ENCODE assay signal across 9 cellular contexts in genomic region chr4:39706334-39706733, GRCh38. TPM values are rescaled to one million over a fixed set of nuclear protein-coding genes. Genes with fewer than 3 reads are reported as not detected.
A peak's percentile ranks its signal among the peaks of the same experiment; 100 is the strongest.
DNase-seq lines count a peak whose midpoint lies in the region; ATAC-seq lines count a peak whose summit lies in the region.
"Had no signal": no experiment of that assay in that cellular context is flagged by ENCODE, and none has a peak within 500 bp of the region (broad histone marks: within the 10 kb centered on the region; RNA-seq: fewer than 3 reads in every experiment).

No MANE protein-coding gene starts in this region.

- no peak overlapping the region for H2BK120ac ChIP-seq in mesendoderm (ENCODE audit: low read depth, low read length)

- no peak overlapping the region for H3K56ac ChIP-seq in mesendoderm (ENCODE audit: low read length)

- peak overlapping the region; percentile 51 for H3K27ac ChIP-seq in mesendoderm (ENCODE audit: low read depth, low read length)

- H3K79me1 ChIP-seq in mesendoderm (ENCODE audit: low read length) = peaks cover 1% of the 10 kb centered on the region

- H3K23ac ChIP-seq in mesendoderm (ENCODE audit: low read length) = no peak overlapping the region

- whole genome bisulfite sequencing in mesendoderm (ENCODE audit: extremely low coverage, insufficient coverage, low lambda C conversion rate) = no CpG with 5 or more reads among the region's 6 CpGs

- DNase-seq in AG08396 (ENCODE audit: low spot score) = peak; percentile 28
- DNase-seq in cerebellar cortex (ENCODE audit: low spot score) = peak; percentile 64
- DNase-seq in mesendoderm = peak; percentile 55
- no peak for DNase-seq in amygdala (lab: John Stamatoyannopoulos, UW)
- no peak for DNase-seq in NCI-H1105 treated with DMSO at 0.1 percent for 48 hours (lab: John Stamatoyannopoulos, UW)
- no peak for DNase-seq in NCI-H2227 (lab: John Stamatoyannopoulos, UW; ENCODE audit: unreplicated experiment)
- DNase-seq: activated B cell treated with CpG ODN at 0.5 μM for 24 hours had no signal

- no peak overlapping the region for H2BK15ac ChIP-seq in mesendoderm (replicated peaks; ENCODE audit: low read depth)

- H3K4me2 ChIP-seq in mesendoderm (ENCODE audit: low read length) = no peak overlapping the region

- no peak overlapping the region for H3K9ac ChIP-seq in mesendoderm (ENCODE audit: low read length)

- no peak overlapping the region for H2BK5ac ChIP-seq in mesendoderm (ENCODE audit: low read length)

- H4K8ac ChIP-seq in mesendoderm (ENCODE audit: low read depth, low read length) = no peak overlapping the region

- peaks cover 77% of the 10 kb centered on the region for H3K79me2 ChIP-seq in mesendoderm (ENCODE audit: control insufficient read depth, insufficient read depth, low read length)

- H3K4ac ChIP-seq in mesendoderm (ENCODE audit: low read depth, low read length) = no peak overlapping the region

- no peaks in the 10 kb centered on the region for H3K36me3 ChIP-seq in mesendoderm (ENCODE audit: control insufficient read depth, insufficient read depth, low read length)

- H3K4me3 ChIP-seq in mesendoderm (ENCODE audit: low read length) = no peak overlapping the region

- no peak overlapping the region for H2AK5ac ChIP-seq in mesendoderm (ENCODE audit: low read length)

- H3K18ac ChIP-seq in mesendoderm (ENCODE audit: low read length) = no peak overlapping the region

- H3K27me3 ChIP-seq in mesendoderm (ENCODE audit: insufficient read depth, low read length, poor library complexity) = no peaks in the 10 kb centered on the region

- H4K5ac ChIP-seq in mesendoderm (ENCODE audit: low read length) = no peak overlapping the region

- ATAC-seq in HG03565 (IDR thresholded peaks at IDR 0.05; ENCODE audit: unreplicated experiment) (peak; percentile 8), GM19463 (IDR thresholded peaks at IDR 0.05; ENCODE audit: unreplicated experiment) (no peak)

- no peaks in the 10 kb centered on the region for H3K4me1 ChIP-seq in mesendoderm (ENCODE audit: control insufficient read depth, low read depth, low read length)

RNA-seq across cellular contexts. Expression of gene UBE2K, which starts 8.4 kb away (rescaled TPM):
- 155 TPM for polyA plus RNA-seq in mesendoderm (2013, experiment 1 of 2)
- polyA plus RNA-seq in mesendoderm (2013, experiment 2 of 2) = 155 TPM

Comparison
In these comparisons a context has a peak if more than half of its experiments do, and no peak if none do; other contexts are left out.
1. DNase-seq: peak in AG08396 (single experiment), cerebellar cortex (single experiment) and mesendoderm (single experiment); none in amygdala (0 of 56), NCI-H1105 treated with DMSO at 0.1 percent for 48 hours (single experiment) and NCI-H2227 (single experiment).